In genomic region chr3:138347084-138347483, GRCh38 we compare ENCODE assay signal across 10 cellular contexts. TPM values are rescaled to one million over a fixed set of nuclear protein-coding genes. Genes with fewer than 3 reads are reported as not detected.
A peak's percentile ranks its signal among the peaks of the same experiment; 100 is the strongest.
DNase-seq lines count a peak whose midpoint lies in the region; TF ChIP-seq lines count a peak whose summit lies in the region.
"Had no signal": no experiment of that assay in that cellular context is flagged by ENCODE, and none has a peak within 500 bp of the region (broad histone marks: within the 10 kb centered on the region; RNA-seq: fewer than 3 reads in every experiment).

No MANE protein-coding gene starts in this region.

- intact Hi-C loops in CD4-positive, alpha-beta memory T cell (cut with micrococcal nuclease) = no loop called here
- intact Hi-C loops in dorsolateral prefrontal cortex (cut with DNase I) = loop anchor here (5.0 kb wide), 2 partner anchors 50 to 70 kb away; no protein-coding TSS in a partner anchor

- POLR2A ChIA-PET in CD4-positive, alpha-beta memory T cell (lab: Charles Lee; ENCODE audit: partially characterized antibody) = no interaction called here

- H2AFZ ChIP-seq in neuronal stem cell (ENCODE audit: low read length) = peak overlapping the region; percentile 100

- no peaks in the 10 kb centered on the region for H3K4me1 ChIP-seq in CD4-positive, alpha-beta memory T cell (ENCODE audit: insufficient read depth, low read length)
- peaks cover 0 to 5% of the 10 kb centered on the region in 2 donors for H3K4me1 ChIP-seq in neuronal stem cell (ENCODE audit: control insufficient read depth in 2 of 2, insufficient read depth in 1 of 2, low read depth in 1 of 2, low read length in 2 of 2)

- H3K36me3 Mint-ChIP-seq in CD4-positive, alpha-beta memory T cell = peaks cover 0 to 3% of the 10 kb centered on the region in 2 donors

- no peak overlapping the region for H2BK15ac ChIP-seq in neuronal stem cell (ENCODE audit: low read length)

- H3K23ac ChIP-seq in neuronal stem cell (ENCODE audit: low read depth, low read length, poor library complexity) = no peak overlapping the region

- H3K27me3 ChIP-seq in CD4-positive, alpha-beta memory T cell (ENCODE audit: insufficient read depth, low read length) = no peaks in the 10 kb centered on the region
- H3K27me3 ChIP-seq in dorsolateral prefrontal cortex (no peaks in the 10 kb centered on the region), neuronal stem cell (ENCODE audit: control insufficient read depth in 3 of 3, insufficient read depth in 3 of 3, low read depth in 1 of 3, low read length in 3 of 3) (peaks cover 0 to 5% (median 4%) of the 10 kb centered on the region in 3 experiments)

- H3K9ac ChIP-seq in neuronal stem cell (ENCODE audit: low read depth, low read length, poor library complexity) = no peak overlapping the region

- WGBS in neuronal stem cell (ENCODE audit: extremely low coverage in 2 of 2, insufficient read length in 2 of 2, insufficient replicate concordance in 1 of 2), 2 donors = no CpG with 5 or more reads among the region's 4 CpGs

- no peak overlapping the region for H4K91ac ChIP-seq in neuronal stem cell (ENCODE audit: low read depth, low read length, poor library complexity)

- peaks cover 2 to 12% (median 7%) of the 10 kb centered on the region in 4 donors for H3K4me1 Mint-ChIP-seq in CD4-positive, alpha-beta memory T cell

- no peak for DNase-seq in CD4-positive, alpha-beta memory T cell
- DNase-seq in MV-4-11 (lab: John Stamatoyannopoulos, UW) = peak; percentile 84
- no peak for DNase-seq in dorsolateral prefrontal cortex
- DNase-seq in neuronal stem cell (ENCODE audit: low spot score) = no peak
- no peak for DNase-seq in SW480 (ENCODE audit: low spot score)
- no peak for DNase-seq in substantia nigra (lab: John Stamatoyannopoulos, UW)
- DNase-seq in NCI-H510A (lab: John Stamatoyannopoulos, UW) = no peak
- no peak for DNase-seq in retina

- H3K4me2 ChIP-seq in neuronal stem cell (ENCODE audit: insufficient read depth, low read length, poor library complexity, severe bottlenecking) = no peak overlapping the region

- H3K27ac ChIP-seq in CD4-positive, alpha-beta memory T cell (ENCODE audit: low read depth, low read length) = no peak overlapping the region
- H3K27ac ChIP-seq in dorsolateral prefrontal cortex (peak overlapping the region in 36 of 59 donors; percentile 75 to 97 (median 93)), neuronal stem cell (replicated peaks; ENCODE audit: low read length) (no peak overlapping the region), substantia nigra (ENCODE audit: low read depth, low read length, poor library complexity, severe bottlenecking) (no peak overlapping the region)

- no peak overlapping the region for H2BK12ac ChIP-seq in neuronal stem cell (ENCODE audit: low read length)

- H3K4me3 Mint-ChIP-seq in CD4-positive, alpha-beta memory T cell = peak overlapping the region; percentile 57 to 97 (median 81)

- H3K9me3 Mint-ChIP-seq in CD4-positive, alpha-beta memory T cell = peaks cover 0 to 4% (median 0%) of the 10 kb centered on the region in 8 donors

- H3K4me3 ChIP-seq in CD4-positive, alpha-beta memory T cell (ENCODE audit: low read length in 2 of 2) = no peak overlapping the region
- H3K4me3 ChIP-seq in dorsolateral prefrontal cortex (peak overlapping the region in 57 of 59 donors; percentile 55 to 95 (median 81)), neuronal stem cell (ENCODE audit: low read length in 2 of 2) (peak overlapping the region in 1 of 2 donors; percentile 79)

- H2AK5ac ChIP-seq in neuronal stem cell (ENCODE audit: low read depth, low read length) = no peak overlapping the region

- H3K4ac ChIP-seq in neuronal stem cell (ENCODE audit: low read length) = no peak overlapping the region

- no peak for TF ChIP-seq CTCF in dorsolateral prefrontal cortex (IDR thresholded peaks at IDR 0.05 in 54 of 56, conservative IDR thresholded peaks at IDR 0.05 in 2 of 56; ENCODE audit: low read depth in 1 of 56, partially characterized antibody in 56 of 56)

- no peak overlapping the region for H3K27ac Mint-ChIP-seq in CD4-positive, alpha-beta memory T cell

- H3K36me3 ChIP-seq in CD4-positive, alpha-beta memory T cell (ENCODE audit: insufficient read depth, low read length) = no peaks in the 10 kb centered on the region
- no peaks in the 10 kb centered on the region for H3K36me3 ChIP-seq in neuronal stem cell (replicated peaks in 1 of 2; ENCODE audit: control insufficient read depth in 2 of 2, insufficient read depth in 2 of 2, low read length in 2 of 2)
- H3K36me3 ChIP-seq: HAP-1 had no signal

- no peak overlapping the region for H3K14ac ChIP-seq in neuronal stem cell (ENCODE audit: low read length)

- H3K27me3 Mint-ChIP-seq in CD4-positive, alpha-beta memory T cell = peaks cover 14 to 26% of the 10 kb centered on the region in 2 donors

- H4K8ac ChIP-seq in neuronal stem cell (ENCODE audit: low read depth, low read length) = no peak overlapping the region

- no peaks in the 10 kb centered on the region for H3K79me1 ChIP-seq in neuronal stem cell (ENCODE audit: low read depth, low read length)

- CTCF ChIA-PET in CD4-positive, alpha-beta memory T cell (lab: Charles Lee; ENCODE audit: partially characterized antibody) = interaction anchor here (1.0 kb wide), 1 partner anchor 168 kb away, joined by 5 read pairs; no protein-coding TSS in a partner anchor

- no peaks in the 10 kb centered on the region for H3K9me3 ChIP-seq in CD4-positive, alpha-beta memory T cell (ENCODE audit: control insufficient read depth in 1 of 2, low read length in 2 of 2)
- no peaks in the 10 kb centered on the region for H3K9me3 ChIP-seq in neuronal stem cell (replicated peaks in 1 of 2; ENCODE audit: control insufficient read depth in 2 of 2, insufficient read depth in 1 of 2, low read depth in 1 of 2, low read length in 2 of 2)
- H3K9me3 ChIP-seq: HAP-1 had no signal

- H2BK5ac ChIP-seq in neuronal stem cell (ENCODE audit: low read length) = no peak overlapping the region

- H3K18ac ChIP-seq in neuronal stem cell (ENCODE audit: low read length) = no peak overlapping the region

- H2BK120ac ChIP-seq in neuronal stem cell (ENCODE audit: low read depth, low read length) = no peak overlapping the region

RNA-seq across cellular contexts. Expression of gene MRAS, which starts 1.3 kb away (rescaled TPM):
- 1 to 10 TPM; 1.3 to 2.0 TPM for total RNA-seq in CD4-positive, alpha-beta memory T cell
- not detected for polyA plus RNA-seq in CD4-positive, alpha-beta memory T cell
- 100 to 1,000 TPM in 118 of 120 experiments, 10 to 100 TPM in 2; 92.4 to 559 (median 198) TPM for total RNA-seq in dorsolateral prefrontal cortex
- 16.3 TPM for polyA plus RNA-seq in neuronal stem cell (2013, experiment 1 of 2)
- 16.1 TPM for polyA plus RNA-seq in neuronal stem cell (2013, experiment 2 of 2)

RNA-seq across cellular contexts. Expression of gene NME9, which starts 17.4 kb away (rescaled TPM):
- total RNA-seq in CD4-positive, alpha-beta memory T cell = 1 to 10 TPM; 1.0 to 1.4 TPM
- polyA plus RNA-seq in CD4-positive, alpha-beta memory T cell = 1 to 10 TPM in 1 of 2 donors, under 1 TPM in 1; 0.80 to 1.1 TPM
- 10 to 100 TPM in 117 of 120 experiments, 1 to 10 TPM in 3; 7.8 to 32.2 (median 17.3) TPM for total RNA-seq in dorsolateral prefrontal cortex
- 1.7 TPM for polyA plus RNA-seq in neuronal stem cell (2013, experiment 1 of 2)
- 1.9 TPM for polyA plus RNA-seq in neuronal stem cell (2013, experiment 2 of 2)
- total RNA-seq: Daoy had no signal

Comparison
In these comparisons a context has a peak if more than half of its experiments do, and no peak if none do; other contexts are left out.
1. H3K27ac ChIP-seq: peak in dorsolateral prefrontal cortex (36 of 59); none in CD4-positive, alpha-beta memory T cell (single experiment), neuronal stem cell (single experiment) and substantia nigra (single experiment).
2. H3K4me3 ChIP-seq: peak in dorsolateral prefrontal cortex (57 of 59); none in CD4-positive, alpha-beta memory T cell (0 of 2).
3. RNA of gene MRAS, which starts 1.3 kb away (total RNA-seq): 92.4 to 559 TPM in dorsolateral prefrontal cortex; 1.3 to 2.0 TPM in CD4-positive, alpha-beta memory T cell; every median in the first group is over 10 times any median in the second.